In genomic region chr1:111334169-111334568, GRCh38 we compare ENCODE assay signal across 1 cellular context.
A peak's percentile ranks its signal among the peaks of the same experiment; 100 is the strongest.
TF ChIP-seq lines count a peak whose summit lies in the region.

No MANE protein-coding gene starts in this region.

TF ChIP-seq in GM12878, 131 proteins besides CTCF, POLR2A, EP300 and RAD21 (continued from another document):
- TF ChIP-seq EGR1 (IDR thresholded peaks at IDR 0.05; ENCODE audit: borderline replicate concordance in 1 of 2, low read depth in 2 of 2, low read length in 2 of 2) (no peak), RUNX3 (IDR thresholded peaks at IDR 0.05; ENCODE audit: low read length) (peak; percentile 30; the same call in 1 of the 2 replicates), MAX (IDR thresholded peaks at IDR 0.05; ENCODE audit: low read depth, low read length) (no peak), FOXM1 (IDR thresholded peaks at IDR 0.05; ENCODE audit: low read depth, low read length) (peak; percentile 37; the same call in 1 of the 2 replicates), RAD51 (IDR thresholded peaks at IDR 0.05) (no peak), SMC3 (IDR thresholded peaks at IDR 0.05; ENCODE audit: borderline replicate concordance, low read length) (peak; percentile 90), YY1 (IDR thresholded peaks at IDR 0.05; ENCODE audit: low read depth, low read length) (peak; percentile 44; the same call in 1 of the 2 replicates), SPI1 (IDR thresholded peaks at IDR 0.05; ENCODE audit: borderline replicate concordance, insufficient read depth, low read depth, low read length) (no peak)
- TF ChIP-seq, protein P1, sequence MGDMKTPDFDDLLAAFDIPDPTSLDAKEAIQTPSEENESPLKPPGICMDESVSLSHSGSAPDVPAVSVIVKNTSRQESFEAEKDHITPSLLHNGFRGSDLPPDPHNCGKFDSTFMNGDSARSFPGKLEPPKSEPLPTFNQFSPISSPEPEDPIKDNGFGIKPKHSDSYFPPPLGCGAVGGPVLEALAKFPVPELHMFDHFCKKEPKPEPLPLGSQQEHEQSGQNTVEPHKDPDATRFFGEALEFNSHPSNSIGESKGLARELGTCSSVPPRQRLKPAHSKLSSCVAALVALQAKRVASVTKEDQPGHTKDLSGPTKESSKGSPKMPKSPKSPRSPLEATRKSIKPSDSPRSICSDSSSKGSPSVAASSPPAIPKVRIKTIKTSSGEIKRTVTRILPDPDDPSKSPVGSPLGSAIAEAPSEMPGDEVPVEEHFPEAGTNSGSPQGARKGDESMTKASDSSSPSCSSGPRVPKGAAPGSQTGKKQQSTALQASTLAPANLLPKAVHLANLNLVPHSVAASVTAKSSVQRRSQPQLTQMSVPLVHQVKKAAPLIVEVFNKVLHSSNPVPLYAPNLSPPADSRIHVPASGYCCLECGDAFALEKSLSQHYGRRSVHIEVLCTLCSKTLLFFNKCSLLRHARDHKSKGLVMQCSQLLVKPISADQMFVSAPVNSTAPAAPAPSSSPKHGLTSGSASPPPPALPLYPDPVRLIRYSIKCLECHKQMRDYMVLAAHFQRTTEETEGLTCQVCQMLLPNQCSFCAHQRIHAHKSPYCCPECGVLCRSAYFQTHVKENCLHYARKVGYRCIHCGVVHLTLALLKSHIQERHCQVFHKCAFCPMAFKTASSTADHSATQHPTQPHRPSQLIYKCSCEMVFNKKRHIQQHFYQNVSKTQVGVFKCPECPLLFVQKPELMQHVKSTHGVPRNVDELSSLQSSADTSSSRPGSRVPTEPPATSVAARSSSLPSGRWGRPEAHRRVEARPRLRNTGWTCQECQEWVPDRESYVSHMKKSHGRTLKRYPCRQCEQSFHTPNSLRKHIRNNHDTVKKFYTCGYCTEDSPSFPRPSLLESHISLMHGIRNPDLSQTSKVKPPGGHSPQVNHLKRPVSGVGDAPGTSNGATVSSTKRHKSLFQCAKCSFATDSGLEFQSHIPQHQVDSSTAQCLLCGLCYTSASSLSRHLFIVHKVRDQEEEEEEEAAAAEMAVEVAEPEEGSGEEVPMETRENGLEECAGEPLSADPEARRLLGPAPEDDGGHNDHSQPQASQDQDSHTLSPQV (IDR thresholded peaks at IDR 0.05), result no peak
